1 cellular context compared by ENCODE assay signal in genomic region chr1:8009043-8010002, GRCh38.
A peak's percentile ranks its signal among the peaks of the same experiment; 100 is the strongest.
TF ChIP-seq lines count a peak whose summit lies in the region.

No MANE protein-coding gene starts in this region.

TF ChIP-seq in HCT116, 20 proteins besides CTCF, POLR2A, EP300 and RAD21 (continued from another document):
- peak; percentile 85 for TF ChIP-seq POLR2AphosphoS5 (IDR thresholded peaks at IDR 0.05; ENCODE audit: low read depth, low read length)
- TF ChIP-seq SP1 (IDR thresholded peaks at IDR 0.05; ENCODE audit: low read depth) = no peak
- TF ChIP-seq FOSL1 (IDR thresholded peaks at IDR 0.05; ENCODE audit: low read depth) = no peak
- TF ChIP-seq ZNF274 (IDR thresholded peaks at IDR 0.05; ENCODE audit: low read depth, low read length) = no peak
- no peak for TF ChIP-seq REST (IDR thresholded peaks at IDR 0.05; ENCODE audit: low read depth)
- TF ChIP-seq YY1 (IDR thresholded peaks at IDR 0.05; ENCODE audit: extremely low read depth, insufficient replicate concordance, low read depth, low read length) = peak; percentile 2
- no peak for TF ChIP-seq CEBPB (IDR thresholded peaks at IDR 0.05; ENCODE audit: low read depth)
- TF ChIP-seq ZBTB33 (IDR thresholded peaks at IDR 0.05; ENCODE audit: extremely low read depth, insufficient replicate concordance, low read length) = peak; percentile 82
- TF ChIP-seq SRF (IDR thresholded peaks at IDR 0.05; ENCODE audit: low read depth) = no peak
- no peak for TF ChIP-seq EZH2 (IDR thresholded peaks at IDR 0.05)
- no peak for TF ChIP-seq EGR1 (IDR thresholded peaks at IDR 0.05; ENCODE audit: low read depth)
- no peak for TF ChIP-seq ELF1 (IDR thresholded peaks at IDR 0.05; ENCODE audit: borderline replicate concordance, low read depth)
- TF ChIP-seq MAX (IDR thresholded peaks at IDR 0.05) = no peak
